Comparison of ENCODE assay signal across 27 cellular contexts in the genomic region with DNA sequence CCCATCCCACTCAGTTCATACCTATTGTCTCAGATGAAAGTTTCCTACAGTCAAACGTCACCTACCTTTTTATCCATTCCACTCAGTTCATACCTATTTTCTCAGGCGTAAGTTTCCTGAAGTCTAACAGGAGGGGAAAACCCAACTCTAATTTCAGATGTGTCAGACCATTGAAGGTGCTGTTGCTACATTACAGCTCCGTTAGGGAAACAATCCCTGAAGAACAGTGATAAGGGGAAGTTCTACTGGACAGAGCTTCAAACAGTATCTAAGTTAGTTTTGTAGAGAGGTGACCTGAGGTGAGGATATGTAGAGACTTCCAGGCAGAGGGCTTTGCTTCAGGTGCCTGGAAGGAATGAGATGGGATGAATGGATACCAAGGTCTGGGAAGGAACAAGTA.
"Had no signal": no experiment of that assay in that cellular context is flagged by ENCODE, and none has a peak within 500 bp of the region (broad histone marks: within the 10 kb centered on the region; RNA-seq: fewer than 3 reads in every experiment).

No MANE protein-coding gene starts in this region.

- DNase-seq: colonic mucosa; cortex of kidney; dermis blood vessel endothelial cell; dorsolateral prefrontal cortex; effector CD4-positive, alpha-beta T cell; effector CD8-positive, alpha-beta T cell; effector memory CD4-positive, alpha-beta T cell; effector memory CD8-positive, alpha-beta T cell; endodermal cell; erythroblast; esophagus squamous epithelium; foreskin fibroblast; foreskin keratinocyte; foreskin melanocyte; gastrocnemius medialis; glutamatergic neuron; head of caudate nucleus; heart left ventricle; heart right ventricle had no signal

- ATAC-seq: effector memory CD8-positive, alpha-beta T cell; foreskin keratinocyte; gastrocnemius medialis; gastroesophageal sphincter; heart left ventricle had no signal

- H3K36me3 ChIP-seq: colonic mucosa, esophagus muscularis mucosa, esophagus squamous epithelium, gastrocnemius medialis, gastroesophageal sphincter, heart left ventricle, heart right ventricle had no signal

- H3K27ac ChIP-seq: colonic mucosa, coronary artery, dorsolateral prefrontal cortex, epithelial cell of prostate, esophagus muscularis mucosa, esophagus squamous epithelium, foreskin keratinocyte, gastrocnemius medialis, gastroesophageal sphincter, heart left ventricle, heart right ventricle had no signal

- H3K4me3 ChIP-seq: colonic mucosa, coronary artery, dorsolateral prefrontal cortex, esophagus muscularis mucosa, esophagus squamous epithelium, gastrocnemius medialis, gastroesophageal sphincter, heart left ventricle, heart right ventricle had no signal

- H3K9me3 ChIP-seq: colonic mucosa, esophagus muscularis mucosa, esophagus squamous epithelium, gastrocnemius medialis, gastroesophageal sphincter, heart left ventricle had no signal

- FAIRE-seq: colon, endometrium, endothelial cell of umbilical vein, frontal cortex had no signal

- H3K27me3 ChIP-seq: colonic mucosa, dorsolateral prefrontal cortex, esophagus muscularis mucosa, esophagus squamous epithelium, foreskin keratinocyte, gastrocnemius medialis, gastroesophageal sphincter, heart left ventricle had no signal

- H3K4me1 ChIP-seq: colonic mucosa, esophagus muscularis mucosa, foreskin keratinocyte, gastrocnemius medialis, gastroesophageal sphincter, heart left ventricle, heart right ventricle had no signal
